Comparison of ENCODE assay signal across 8 cellular contexts in genomic region chr6:44234101-44235090, GRCh38. TPM values are rescaled to one million over a fixed set of nuclear protein-coding genes. Genes with fewer than 3 reads are reported as not detected.
DNase-seq lines count a peak whose midpoint lies in the region; ATAC-seq and TF ChIP-seq lines count a peak whose summit lies in the region.

No MANE protein-coding gene starts in this region.

- H2AK5ac ChIP-seq in mesendoderm (ENCODE audit: low read length): no peak overlapping the region

- no peak overlapping the region for H3K4me3 ChIP-seq in A673 (ENCODE audit: low read depth, low read length, poor library complexity, severe bottlenecking)
- H3K4me3 ChIP-seq in Panc1 (ENCODE audit: low read depth in 2 of 2, low read length in 2 of 2): no peak overlapping the region
- H3K4me3 ChIP-seq in mesendoderm (ENCODE audit: low read length): no peak overlapping the region

- peaks cover 32% of the 10 kb centered on the region for H3K36me3 ChIP-seq in A673 (ENCODE audit: insufficient read depth, low read length, poor library complexity, severe bottlenecking)
- peaks cover 7% of the 10 kb centered on the region for H3K36me3 ChIP-seq in Panc1 (ENCODE audit: control insufficient read depth, insufficient read depth, low read length)
- H3K36me3 ChIP-seq in mesendoderm (ENCODE audit: control insufficient read depth, insufficient read depth, low read length): no peaks in the 10 kb centered on the region

- no peaks in the 10 kb centered on the region for H3K79me1 ChIP-seq in mesendoderm (ENCODE audit: low read length)

- in situ Hi-C loops in Panc1 (cut with HindIII; ENCODE audit: low pct_unique_long_range_greater_than_20kb, low sequenced_read_pairs): no loop called here

- TF ChIP-seq CTCF in A673 (conservative IDR thresholded peaks at IDR 0.05; ENCODE audit: low read depth, low read length) (peak; percentile 65), GM12872 (IDR thresholded peaks at IDR 0.05; ENCODE audit: insufficient read depth, low read depth, low read length) (peak; percentile 84), Panc1 (IDR thresholded peaks at IDR 0.05) (peak; percentile 87), endothelial cell (IDR thresholded peaks at IDR 0.05; ENCODE audit: unreplicated experiment) (peak; percentile 58)

- H3K9me3 ChIP-seq in A673 (ENCODE audit: low read depth, low read length, poor library complexity, severe bottlenecking): no peaks in the 10 kb centered on the region
- H3K9me3 ChIP-seq in Panc1 (ENCODE audit: control insufficient read depth, insufficient read depth, low read depth, low read length): no peaks in the 10 kb centered on the region

- H2BK15ac ChIP-seq in mesendoderm (replicated peaks; ENCODE audit: low read depth): no peak overlapping the region

- peak overlapping the region; percentile 47 for H3K27ac ChIP-seq in A673 (ENCODE audit: low read depth, low read length, poor library complexity, severe bottlenecking)
- H3K27ac ChIP-seq in Panc1 (ENCODE audit: low read length): peak overlapping the region; percentile 92
- H3K27ac ChIP-seq in mesendoderm (ENCODE audit: low read depth, low read length): peak overlapping the region; percentile 13

- peaks cover 41% of the 10 kb centered on the region for H3K4me1 Mint-ChIP-seq in endothelial cell (ENCODE audit: unreplicated experiment)

- no peaks in the 10 kb centered on the region for H3K27me3 ChIP-seq in A673 (replicated peaks; ENCODE audit: insufficient read depth, low read depth, low read length, poor library complexity)
- H3K27me3 ChIP-seq in Panc1 (ENCODE audit: control insufficient read depth, insufficient read depth, low read length): no peaks in the 10 kb centered on the region
- H3K27me3 ChIP-seq in mesendoderm (ENCODE audit: insufficient read depth, low read length, poor library complexity): no peaks in the 10 kb centered on the region

- peak overlapping the region; percentile 43 for H3K9ac ChIP-seq in mesendoderm (ENCODE audit: low read length)

- no CpG with 5 or more reads among the region's 6 CpGs for WGBS in mesendoderm (ENCODE audit: extremely low coverage, insufficient coverage, low lambda C conversion rate)

- no peak overlapping the region for H4K8ac ChIP-seq in mesendoderm (ENCODE audit: low read depth, low read length)

- H3K27me3 Mint-ChIP-seq in endothelial cell (ENCODE audit: unreplicated experiment): peaks cover 15% of the 10 kb centered on the region

- H2BK120ac ChIP-seq in mesendoderm (ENCODE audit: low read depth, low read length): no peak overlapping the region

- ATAC-seq in Panc1 (peak; percentile 52), GM18873 (IDR thresholded peaks at IDR 0.05; ENCODE audit: low FRiP score, unreplicated experiment) (no peak)

- no peak overlapping the region for H3K4me2 ChIP-seq in mesendoderm (ENCODE audit: low read length)

- H3K4ac ChIP-seq in mesendoderm (ENCODE audit: low read depth, low read length): no peak overlapping the region

- H3K9me3 Mint-ChIP-seq in endothelial cell (ENCODE audit: unreplicated experiment): no peaks in the 10 kb centered on the region

- peak overlapping the region; percentile 22 for H2BK5ac ChIP-seq in mesendoderm (ENCODE audit: low read length)

- H3K4me3 Mint-ChIP-seq in endothelial cell (ENCODE audit: unreplicated experiment): peak overlapping the region; percentile 27

- H3K27ac Mint-ChIP-seq in endothelial cell (ENCODE audit: unreplicated experiment): peak overlapping the region; percentile 84

- CTCF ChIA-PET in A673 (lab: Charles Lee): interaction anchor here (0.9 kb wide), 1 partner anchor 13 kb away, joined by 3 read pairs; no protein-coding TSS in a partner anchor
- CTCF ChIA-PET in Panc1 (lab: Charles Lee): interaction anchor here (0.6 to 1.7 kb wide), 8 partner anchors 10 to 658 kb away, joined by 3 to 11 read pairs (median 4); partner anchors contain the start of genes POLH and XPO5

- POLR2A ChIA-PET in A673 (lab: Charles Lee; ENCODE audit: low non-redundant PET): no interaction called here
- POLR2A ChIA-PET in Panc1 (lab: Charles Lee): interaction anchor here (0.6 kb wide), 1 partner anchor 12 kb away, joined by 3 read pairs; no protein-coding TSS in a partner anchor

- no peak overlapping the region for H3K23ac ChIP-seq in mesendoderm (ENCODE audit: low read length)

- peak overlapping the region; percentile 57 for H3K56ac ChIP-seq in mesendoderm (ENCODE audit: low read length)

- H3K18ac ChIP-seq in mesendoderm (ENCODE audit: low read length): no peak overlapping the region

- no peaks in the 10 kb centered on the region for H3K79me2 ChIP-seq in mesendoderm (ENCODE audit: control insufficient read depth, insufficient read depth, low read length)

- H4K5ac ChIP-seq in mesendoderm (ENCODE audit: low read length): no peak overlapping the region

- no TSS peak for BruUV-seq in A673 (replicated peaks; lab: Mats Ljungman, UMichigan)
- no TSS peak for BruUV-seq in Panc1 (replicated peaks; lab: Mats Ljungman, UMichigan)

- peak; percentile 61 for DNase-seq in A673 (ENCODE audit: low spot score)
- DNase-seq in Panc1 (ENCODE audit: low read depth, low spot score): no peak
- DNase-seq in endothelial cell (ENCODE audit: low spot score): peak; percentile 67
- DNase-seq in mesendoderm: peak; percentile 95
- DNase-seq in stimulated activated CD4-positive, alpha-beta T cell treated with anti-CD3 and anti-CD28 coated beads, Interleukin-15, amount 100 ng/mL, for 24 hours: no peak
- no peak for DNase-seq in GF-D8 (lab: John Stamatoyannopoulos, UW)

- peaks cover 44% of the 10 kb centered on the region for H3K36me3 Mint-ChIP-seq in endothelial cell (ENCODE audit: low read depth, unreplicated experiment)

- intact Hi-C loops in A673 (cut with micrococcal nuclease; ENCODE audit: unreplicated experiment) (loop anchor here (2.0 kb wide), 1 partner anchor 138 kb away; no protein-coding TSS in a partner anchor), Panc1 (cut with micrococcal nuclease; ENCODE audit: unreplicated experiment) (loop anchor here (1.0 to 5.0 kb wide), 3 partner anchors 10 to 132 kb away; no protein-coding TSS in a partner anchor)

- H3K4me1 ChIP-seq in A673 (ENCODE audit: insufficient read depth, low read length, poor library complexity, severe bottlenecking) (peaks cover 10% of the 10 kb centered on the region), Panc1 (ENCODE audit: control insufficient read depth, insufficient read depth, low read length) (peaks cover 63% of the 10 kb centered on the region), mesendoderm (ENCODE audit: control insufficient read depth, low read depth, low read length) (peaks cover 5% of the 10 kb centered on the region)

RNA-seq across cellular contexts. Expression of gene SLC29A1, which starts 11.0 kb away (rescaled TPM):
- total RNA-seq in A673 (2021): 92.5 and 108 TPM in 2 replicates
- total RNA-seq in Panc1 (2021; ENCODE audit: unreplicated experiment): 263 TPM
- 313 TPM for polyA plus RNA-seq in Panc1 (2012; ENCODE audit: insufficient read length)
- total RNA-seq in endothelial cell (ENCODE audit: unreplicated experiment): 142 TPM
- 76.7 TPM for polyA plus RNA-seq in mesendoderm (2013, experiment 1 of 2)
- 79.0 TPM for polyA plus RNA-seq in mesendoderm (2013, experiment 2 of 2)

RNA-seq across cellular contexts. Expression of gene HSP90AB1, which starts 12.5 kb away (rescaled TPM):
- total RNA-seq in A673 (2021): 1,472 and 1,581 TPM in 2 replicates
- total RNA-seq in Panc1 (2021; ENCODE audit: unreplicated experiment): 1,253 TPM
- polyA plus RNA-seq in Panc1 (2012; ENCODE audit: insufficient read length): 799 TPM
- total RNA-seq in endothelial cell (ENCODE audit: unreplicated experiment): 962 TPM
- 2,015 TPM for polyA plus RNA-seq in mesendoderm (2013, experiment 1 of 2)
- 2,012 TPM for polyA plus RNA-seq in mesendoderm (2013, experiment 2 of 2)

RNA-seq across cellular contexts. Expression of gene MYMX, which starts 17.7 kb away (rescaled TPM):
- total RNA-seq in A673 (2021): 0.81 TPM in 1 of 2 replicates, not detected in the other
- total RNA-seq in Panc1 (2021; ENCODE audit: unreplicated experiment): 1.8 TPM
- 1.9 TPM for polyA plus RNA-seq in Panc1 (2012; ENCODE audit: insufficient read length)
- 11.2 TPM for total RNA-seq in endothelial cell (ENCODE audit: unreplicated experiment)
- 0.97 TPM for polyA plus RNA-seq in mesendoderm (2013, experiment 1 of 2)
- 0.98 TPM for polyA plus RNA-seq in mesendoderm (2013, experiment 2 of 2)

RNA-seq across cellular contexts. Expression of gene SLC35B2, which starts 22.9 kb away (rescaled TPM):
- total RNA-seq in A673 (2021): 45.8 and 52.0 TPM in 2 replicates
- total RNA-seq in Panc1 (2021; ENCODE audit: unreplicated experiment): 105 TPM
- polyA plus RNA-seq in Panc1 (2012; ENCODE audit: insufficient read length): 114 TPM
- total RNA-seq in endothelial cell (ENCODE audit: unreplicated experiment): 31.8 TPM
- polyA plus RNA-seq in mesendoderm (2013, experiment 1 of 2): 18.8 TPM
- 16.7 TPM for polyA plus RNA-seq in mesendoderm (2013, experiment 2 of 2)

RNA-seq across cellular contexts. Expression of gene NFKBIE, which starts 31.0 kb away (rescaled TPM):
- 5.2 and 10.5 TPM in 2 replicates for total RNA-seq in A673 (2021)
- total RNA-seq in Panc1 (2021; ENCODE audit: unreplicated experiment): 24.9 TPM
- polyA plus RNA-seq in Panc1 (2012; ENCODE audit: insufficient read length): 35.8 TPM
- 16.7 TPM for total RNA-seq in endothelial cell (ENCODE audit: unreplicated experiment)
- 4.8 TPM for polyA plus RNA-seq in mesendoderm (2013, experiment 1 of 2)
- 5.4 TPM for polyA plus RNA-seq in mesendoderm (2013, experiment 2 of 2)

Comparison
In these comparisons a context has a peak if more than half of its experiments do, and no peak if none do; other contexts are left out.
1. DNase-seq: peak in A673 (single experiment), endothelial cell (single experiment) and mesendoderm (single experiment); none in Panc1 (single experiment), stimulated activated CD4-positive, alpha-beta T cell treated with anti-CD3 and anti-CD28 coated beads, Interleukin-15, amount 100 ng/mL, for 24 hours (single experiment) and GF-D8 (single experiment).
2. H3K27ac ChIP-seq: peak in every context shown above with its lines; median percentile 92 in Panc1; 47 in A673; 13 in mesendoderm.
3. Peak in every context shown above with its lines, with median percentiles within 50 percentile points of each other: CTCF ChIP-seq.